Comparison of ENCODE assay signal across 18 cellular contexts in the genomic region with DNA sequence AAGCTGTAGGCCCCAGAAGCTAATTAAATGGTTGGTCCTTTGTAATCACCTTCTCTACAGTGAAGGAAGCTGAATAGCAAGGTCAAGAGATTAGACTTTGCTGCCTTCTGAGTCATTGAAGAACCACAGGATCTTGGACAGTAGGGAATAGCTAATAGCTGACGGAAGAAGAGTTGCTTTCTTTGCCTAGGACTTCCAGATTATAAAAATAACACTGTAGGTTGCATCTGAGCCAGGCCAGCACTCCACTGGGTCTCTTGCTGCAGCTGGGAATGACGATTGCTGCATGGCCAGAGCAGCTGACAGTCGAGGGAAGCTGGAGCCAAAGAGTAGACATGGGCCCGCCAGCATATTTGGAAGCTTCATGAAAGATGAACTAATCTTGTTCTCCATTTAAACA.
DNase-seq lines count a peak whose midpoint lies in the region; ATAC-seq and TF ChIP-seq lines count a peak whose summit lies in the region.
"Had no signal": no experiment of that assay in that cellular context is flagged by ENCODE, and none has a peak within 500 bp of the region (broad histone marks: within the 10 kb centered on the region; RNA-seq: fewer than 3 reads in every experiment).

No MANE protein-coding gene starts in this region.

- H3K4me3 Mint-ChIP-seq in GM23338, result no peak overlapping the region
- H3K4me3 Mint-ChIP-seq: activated CD4-positive, alpha-beta T cell treated with anti-CD3 and anti-CD28 coated beads, Interleukin-2, amount 10 ng/mL, durations not matched to agents 7 days and 5 days; H9; T-helper 1 cell treated with Interleukin-12 subunit alpha and Interleukin-12 subunit beta and Interleukin-4 antibody, amounts not matched to agents 30 μg/mL and 1 μg/mL, for 36 hours had no signal

- no peaks in the 10 kb centered on the region for H3K4me1 Mint-ChIP-seq in GM23338
- H3K4me1 Mint-ChIP-seq: activated CD4-positive, alpha-beta T cell treated with anti-CD3 and anti-CD28 coated beads, Interleukin-2, amount 10 ng/mL, durations not matched to agents 7 days and 5 days; H9 had no signal

- DNase-seq in LHCN-M2 (ENCODE audit: low read depth) (peak; percentile 48), epithelial cell of esophagus (ENCODE audit: low read depth) (peak; percentile 36), left lobe of liver (ENCODE audit: low spot score) (no peak), tibial nerve (ENCODE audit: low spot score in 2 of 2) (peak; percentile 16 to 38), NCI-H1048 (lab: John Stamatoyannopoulos, UW) (no peak), GM23338 (ENCODE audit: low spot score) (no peak), activated gamma-delta T cell (lab: John Stamatoyannopoulos, UW) (no peak)
- DNase-seq: activated CD4-positive, alpha-beta T cell treated with anti-CD3 and anti-CD28 coated beads, Interleukin-2, amount 10 ng/mL, durations not matched to agents 7 days and 5 days; activated naive CD4-positive, alpha-beta T cell; colonic mucosa; H9; NCI-H1930; PC-3; stimulated activated CD4-positive, alpha-beta T cell treated with anti-CD3 and anti-CD28 coated beads, Interleukin-4, amount 100 ng/mL, for 24 hours; stimulated activated naive CD4-positive, alpha-beta T cell treated with Interleukin-2 at 50 U/mL for 16 hours had no signal

- peak; percentile 25 for ATAC-seq in left lobe of liver
- ATAC-seq in HG03442 (IDR thresholded peaks at IDR 0.05; ENCODE audit: unreplicated experiment), result no peak
- no peak for ATAC-seq in GM23338
- ATAC-seq: left colon, PC-3 had no signal

- no peak overlapping the region for H3K27ac ChIP-seq in tibial nerve
- H3K27ac ChIP-seq in GM23338 (ENCODE audit: low read depth), result no peak overlapping the region
- H3K27ac ChIP-seq: colonic mucosa had no signal

- H3K27ac Mint-ChIP-seq in GM23338, result no peak overlapping the region
- H3K27ac Mint-ChIP-seq: activated CD4-positive, alpha-beta T cell treated with anti-CD3 and anti-CD28 coated beads, Interleukin-2, amount 10 ng/mL, durations not matched to agents 7 days and 5 days; H9; T-helper 1 cell treated with Interleukin-12 subunit alpha and Interleukin-12 subunit beta and Interleukin-4 antibody, amounts not matched to agents 30 μg/mL and 1 μg/mL, for 36 hours had no signal

- WGBS in tibial nerve, 2 donors, result 52 to 74% methylated on average over 4 of the region's 4 CpGs

- TF ChIP-seq EP300 in tibial nerve (IDR thresholded peaks at IDR 0.05), result no peak

- H3K9me3 ChIP-seq in tibial nerve, result no peaks in the 10 kb centered on the region
- H3K9me3 ChIP-seq: colonic mucosa had no signal

- H3K27me3 ChIP-seq in tibial nerve (no peaks in the 10 kb centered on the region), GM23338 (ENCODE audit: insufficient read depth) (no peaks in the 10 kb centered on the region)
- H3K27me3 ChIP-seq: colonic mucosa had no signal

- no peak overlapping the region for H2AFZ ChIP-seq in GM23338

- H3K36me3 ChIP-seq in tibial nerve (no peaks in the 10 kb centered on the region), GM23338 (ENCODE audit: insufficient read depth) (no peaks in the 10 kb centered on the region)
- H3K36me3 ChIP-seq: colonic mucosa had no signal

- TF ChIP-seq POLR2A in tibial nerve (IDR thresholded peaks at IDR 0.05), result no peak

- H3F3A ChIP-seq in GM23338 (replicated peaks; ENCODE audit: low read depth), result no peaks in the 10 kb centered on the region

- TF ChIP-seq CTCF in epithelial cell of esophagus (IDR thresholded peaks at IDR 0.05; ENCODE audit: insufficient read depth, low read depth, low read length, missing control alignments) (no peak), tibial nerve (IDR thresholded peaks at IDR 0.05) (no peak), GM23338 (conservative IDR thresholded peaks at IDR 0.05; ENCODE audit: low read depth in 2 of 2) (no peak)

- no peaks in the 10 kb centered on the region for H3K79me2 ChIP-seq in GM23338 (replicated peaks; ENCODE audit: insufficient read depth)

- H3K36me3 Mint-ChIP-seq in GM23338 (ENCODE audit: low read depth), result no peaks in the 10 kb centered on the region

- no peaks in the 10 kb centered on the region for H4K20me1 ChIP-seq in GM23338 (replicated peaks; ENCODE audit: insufficient read depth)

- H3K4me2 ChIP-seq in GM23338, result no peak overlapping the region

- peaks cover 0 to 4% (median 0%) of the 10 kb centered on the region in 4 donors for H3K4me1 ChIP-seq in tibial nerve
- H3K4me1 ChIP-seq in GM23338 (ENCODE audit: insufficient read depth), result no peaks in the 10 kb centered on the region
- H3K4me1 ChIP-seq: colonic mucosa had no signal

- no peaks in the 10 kb centered on the region for H3K27me3 Mint-ChIP-seq in GM23338 (ENCODE audit: insufficient read depth, low read depth, poor library complexity)

- no peaks in the 10 kb centered on the region for H3K9me3 Mint-ChIP-seq in GM23338
- H3K9me3 Mint-ChIP-seq: activated CD4-positive, alpha-beta T cell treated with anti-CD3 and anti-CD28 coated beads, Interleukin-2, amount 10 ng/mL, durations not matched to agents 7 days and 5 days; H9; T-helper 1 cell treated with Interleukin-12 subunit alpha and Interleukin-12 subunit beta and Interleukin-4 antibody, amounts not matched to agents 30 μg/mL and 1 μg/mL, for 36 hours had no signal

- no peak overlapping the region for H3K4me3 ChIP-seq in epithelial cell of esophagus (ENCODE audit: low read length)
- H3K4me3 ChIP-seq in tibial nerve, result no peak overlapping the region
- no peak overlapping the region for H3K4me3 ChIP-seq in GM23338
- H3K4me3 ChIP-seq: colonic mucosa had no signal

- H3K9me2 ChIP-seq in GM23338 (ENCODE audit: insufficient read depth), result no peaks in the 10 kb centered on the region

TF ChIP-seq in GM23338, 12 proteins besides CTCF, POLR2A, EP300 and RAD21 (continues in another document):
- TF ChIP-seq ZNF331 (CRISPR knock-in tag; IDR thresholded peaks at IDR 0.05; ENCODE audit: low read depth) (no peak), CREB1 (CRISPR knock-in tag; IDR thresholded peaks at IDR 0.05; ENCODE audit: low read depth) (no peak), JUNB (IDR thresholded peaks at IDR 0.05; ENCODE audit: unreplicated experiment) (no peak), ZNF114 (CRISPR knock-in tag; IDR thresholded peaks at IDR 0.05) (no peak), EZH2phosphoT487 (IDR thresholded peaks at IDR 0.05; ENCODE audit: unreplicated experiment) (no peak), EZH2 (IDR thresholded peaks at IDR 0.05; ENCODE audit: low read depth, unreplicated experiment) (no peak), NANOG (IDR thresholded peaks at IDR 0.05; ENCODE audit: borderline replicate concordance) (no peak), POLR2AphosphoS5 (IDR thresholded peaks at IDR 0.05; ENCODE audit: low read depth) (no peak)
- TF ChIP-seq, protein P1, sequence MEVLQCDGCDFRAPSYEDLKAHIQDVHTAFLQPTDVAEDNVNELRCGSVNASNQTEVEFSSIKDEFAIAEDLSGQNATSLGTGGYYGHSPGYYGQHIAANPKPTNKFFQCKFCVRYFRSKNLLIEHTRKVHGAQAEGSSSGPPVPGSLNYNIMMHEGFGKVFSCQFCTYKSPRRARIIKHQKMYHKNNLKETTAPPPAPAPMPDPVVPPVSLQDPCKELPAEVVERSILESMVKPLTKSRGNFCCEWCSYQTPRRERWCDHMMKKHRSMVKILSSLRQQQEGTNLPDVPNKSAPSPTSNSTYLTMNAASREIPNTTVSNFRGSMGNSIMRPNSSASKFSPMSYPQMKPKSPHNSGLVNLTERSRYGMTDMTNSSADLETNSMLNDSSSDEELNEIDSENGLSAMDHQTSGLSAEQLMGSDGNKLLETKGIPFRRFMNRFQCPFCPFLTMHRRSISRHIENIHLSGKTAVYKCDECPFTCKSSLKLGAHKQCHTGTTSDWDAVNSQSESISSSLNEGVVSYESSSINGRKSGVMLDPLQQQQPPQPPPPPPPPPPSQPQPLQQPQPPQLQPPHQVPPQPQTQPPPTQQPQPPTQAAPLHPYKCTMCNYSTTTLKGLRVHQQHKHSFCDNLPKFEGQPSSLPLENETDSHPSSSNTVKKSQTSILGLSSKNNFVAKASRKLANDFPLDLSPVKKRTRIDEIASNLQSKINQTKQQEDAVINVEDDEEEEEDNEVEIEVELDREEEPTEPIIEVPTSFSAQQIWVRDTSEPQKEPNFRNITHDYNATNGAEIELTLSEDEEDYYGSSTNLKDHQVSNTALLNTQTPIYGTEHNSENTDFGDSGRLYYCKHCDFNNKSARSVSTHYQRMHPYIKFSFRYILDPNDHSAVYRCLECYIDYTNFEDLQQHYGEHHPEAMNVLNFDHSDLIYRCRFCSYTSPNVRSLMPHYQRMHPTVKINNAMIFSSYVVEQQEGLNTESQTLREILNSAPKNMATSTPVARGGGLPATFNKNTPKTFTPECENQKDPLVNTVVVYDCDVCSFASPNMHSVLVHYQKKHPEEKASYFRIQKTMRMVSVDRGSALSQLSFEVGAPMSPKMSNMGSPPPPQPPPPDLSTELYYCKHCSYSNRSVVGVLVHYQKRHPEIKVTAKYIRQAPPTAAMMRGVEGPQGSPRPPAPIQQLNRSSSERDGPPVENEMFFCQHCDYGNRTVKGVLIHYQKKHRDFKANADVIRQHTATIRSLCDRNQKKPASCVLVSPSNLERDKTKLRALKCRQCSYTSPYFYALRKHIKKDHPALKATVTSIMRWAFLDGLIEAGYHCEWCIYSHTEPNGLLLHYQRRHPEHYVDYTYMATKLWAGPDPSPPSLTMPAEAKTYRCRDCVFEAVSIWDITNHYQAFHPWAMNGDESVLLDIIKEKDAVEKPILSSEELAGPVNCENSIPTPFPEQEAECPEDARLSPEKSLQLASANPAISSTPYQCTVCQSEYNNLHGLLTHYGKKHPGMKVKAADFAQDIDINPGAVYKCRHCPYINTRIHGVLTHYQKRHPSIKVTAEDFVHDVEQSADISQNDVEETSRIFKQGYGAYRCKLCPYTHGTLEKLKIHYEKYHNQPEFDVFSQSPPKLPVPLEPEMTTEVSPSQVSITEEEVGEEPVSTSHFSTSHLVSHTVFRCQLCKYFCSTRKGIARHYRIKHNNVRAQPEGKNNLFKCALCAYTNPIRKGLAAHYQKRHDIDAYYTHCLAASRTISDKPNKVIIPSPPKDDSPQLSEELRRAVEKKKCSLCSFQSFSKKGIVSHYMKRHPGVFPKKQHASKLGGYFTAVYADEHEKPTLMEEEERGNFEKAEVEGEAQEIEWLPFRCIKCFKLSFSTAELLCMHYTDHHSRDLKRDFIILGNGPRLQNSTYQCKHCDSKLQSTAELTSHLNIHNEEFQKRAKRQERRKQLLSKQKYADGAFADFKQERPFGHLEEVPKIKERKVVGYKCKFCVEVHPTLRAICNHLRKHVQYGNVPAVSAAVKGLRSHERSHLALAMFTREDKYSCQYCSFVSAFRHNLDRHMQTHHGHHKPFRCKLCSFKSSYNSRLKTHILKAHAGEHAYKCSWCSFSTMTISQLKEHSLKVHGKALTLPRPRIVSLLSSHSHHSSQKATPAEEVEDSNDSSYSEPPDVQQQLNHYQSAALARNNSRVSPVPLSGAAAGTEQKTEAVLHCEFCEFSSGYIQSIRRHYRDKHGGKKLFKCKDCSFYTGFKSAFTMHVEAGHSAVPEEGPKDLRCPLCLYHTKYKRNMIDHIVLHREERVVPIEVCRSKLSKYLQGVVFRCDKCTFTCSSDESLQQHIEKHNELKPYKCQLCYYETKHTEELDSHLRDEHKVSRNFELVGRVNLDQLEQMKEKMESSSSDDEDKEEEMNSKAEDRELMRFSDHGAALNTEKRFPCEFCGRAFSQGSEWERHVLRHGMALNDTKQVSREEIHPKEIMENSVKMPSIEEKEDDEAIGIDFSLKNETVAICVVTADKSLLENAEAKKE (CRISPR knock-in tag; IDR thresholded peaks at IDR 0.05), result no peak

Comparison
In these comparisons a context has a peak if more than half of its experiments do, and no peak if none do; other contexts are left out.
1. DNase-seq: peak in LHCN-M2 (single experiment), epithelial cell of esophagus (single experiment) and tibial nerve (2 of 2); none in left lobe of liver (single experiment), NCI-H1048 (single experiment), GM23338 (single experiment) and activated gamma-delta T cell (single experiment).